In the genomic region with DNA sequence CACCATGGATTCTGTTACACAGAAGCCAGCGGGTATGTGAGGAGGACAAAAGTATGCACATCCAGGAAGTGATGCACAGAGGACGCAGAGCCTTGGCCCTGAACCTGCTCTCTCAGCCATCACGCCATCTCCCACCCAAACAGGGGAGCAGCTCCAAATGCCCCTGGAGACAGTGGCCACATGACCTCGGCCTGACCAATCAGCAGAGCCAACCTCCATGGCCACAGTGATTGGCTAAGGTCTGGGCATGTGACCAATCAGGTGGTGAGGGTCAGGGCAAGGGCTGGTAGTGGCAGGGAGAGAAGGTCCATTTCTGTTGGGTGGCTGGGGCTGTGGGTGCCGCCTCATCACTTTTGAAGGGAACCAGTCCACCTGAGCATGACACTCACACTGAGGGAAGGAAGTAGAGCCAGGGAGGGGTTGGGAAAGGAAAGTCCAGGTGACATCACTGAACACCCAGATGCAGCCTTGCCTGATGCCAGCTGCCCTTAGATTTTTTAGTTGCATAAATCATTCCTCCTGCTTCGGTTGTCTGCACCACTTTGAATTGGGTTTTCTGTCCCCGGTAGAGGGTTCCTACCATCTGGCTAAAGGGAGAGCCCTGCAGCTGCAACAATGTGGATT, we compare ENCODE assay signal across 28 cellular contexts.
DNase-seq lines count a peak whose midpoint lies in the region; ATAC-seq, FAIRE-seq and TF ChIP-seq lines count a peak whose summit lies in the region.
"Had no signal": no experiment of that assay in that cellular context is flagged by ENCODE, and none has a peak within 500 bp of the region (broad histone marks: within the 10 kb centered on the region; RNA-seq: fewer than 3 reads in every experiment).

No MANE protein-coding gene starts in this region.

- no peak for FAIRE-seq in kidney (lab: Jason Lieb, UNC)
- FAIRE-seq: colon had no signal

- no peak overlapping the region for H3K4me3 ChIP-seq in kidney (ENCODE audit: low read length in 2 of 2)
- no peak overlapping the region for H3K4me3 ChIP-seq in testis
- H3K4me3 ChIP-seq: breast epithelium, ovary, right atrium auricular region, SJSA1 had no signal

- TF ChIP-seq CTCF in kidney (IDR thresholded peaks at IDR 0.05; ENCODE audit: borderline replicate concordance, extremely low read depth, insufficient read depth) = no peak
- no peak for TF ChIP-seq CTCF in testis (IDR thresholded peaks at IDR 0.05)

- no peak for TF ChIP-seq POLR2A in testis (IDR thresholded peaks at IDR 0.05)

- H3K4me1 ChIP-seq in kidney (ENCODE audit: control insufficient read depth in 1 of 2, insufficient read depth in 1 of 2, low read depth in 1 of 2, low read length in 2 of 2) (no peaks in the 10 kb centered on the region), testis (no peaks in the 10 kb centered on the region)
- H3K4me1 ChIP-seq: breast epithelium, right atrium auricular region, SJSA1 had no signal

- H3K27ac ChIP-seq in kidney (ENCODE audit: low read depth in 2 of 2, low read length in 2 of 2) = no peak overlapping the region
- no peak overlapping the region for H3K27ac ChIP-seq in testis
- H3K27ac ChIP-seq: breast epithelium, ovary, right atrium auricular region, SJSA1 had no signal

- H3K36me3 Mint-ChIP-seq in activated T-cell treated with anti-CD3 and anti-CD28 coated beads, Interleukin-2, amount 50 U/mL, for 24 hours (ENCODE audit: low read depth) = no peaks in the 10 kb centered on the region

- H3K36me3 ChIP-seq in kidney (ENCODE audit: control insufficient read depth in 1 of 2, insufficient read depth in 2 of 2, low read length in 2 of 2) (no peaks in the 10 kb centered on the region), testis (ENCODE audit: low read depth, missing control alignments) (no peaks in the 10 kb centered on the region)
- H3K36me3 ChIP-seq: breast epithelium, ovary, right atrium auricular region, SJSA1 had no signal

- H3K4me3 Mint-ChIP-seq in activated T-cell treated with anti-CD3 and anti-CD28 coated beads, Interleukin-2, amount 50 U/mL, for 24 hours = no peak overlapping the region
- H3K4me3 Mint-ChIP-seq: activated T-cell treated with anti-CD3 and anti-CD28 coated beads, Interleukin-2, amount 50 U/mL, for 4 hours; nephron progenitor cell had no signal

- ATAC-seq in GM21515 (IDR thresholded peaks at IDR 0.05; ENCODE audit: unreplicated experiment) = no peak
- ATAC-seq: activated T-cell treated with anti-CD3 and anti-CD28 coated beads, Interleukin-2, amount 50 U/mL, for 4 hours had no signal

- DNase-seq in NCI-H82 (lab: John Stamatoyannopoulos, UW) (peak; percentile 3), NCI-H82 treated with DMSO at 0.1 percent for 48 hours (lab: John Stamatoyannopoulos, UW; ENCODE audit: unreplicated experiment) (no peak), RPMI8226 (peak; percentile 29), kidney (peak; percentile 52), testis (peak; percentile 29), Kasumi-1 (lab: John Stamatoyannopoulos, UW) (no peak)
- no peak for DNase-seq in activated T-cell treated with anti-CD3 and anti-CD28 coated beads, Interleukin-2, amount 50 U/mL, for 24 hours
- DNase-seq: 8988T; activated CD4-positive, alpha-beta T cell treated with anti-CD3 and anti-CD28 coated beads for 4 hours; activated CD8-positive, alpha-beta memory T cell treated with anti-CD3 and anti-CD28 coated beads for 24 hours; activated naive CD4-positive, alpha-beta T cell treated with Interleukin-2 at 50 U/mL for 16 hours; activated T-cell treated with anti-CD3 and anti-CD28 coated beads, Interleukin-2, amount 50 U/mL, for 4 hours; effector CD8-positive, alpha-beta T cell; IMR-90; mammary epithelial cell; NCI-H1092 treated with DMSO at 0.1 percent for 48 hours; NCI-H187 treated with DMSO at 0.1 percent for 48 hours; NCI-H526; nephron progenitor cell; ovary; stimulated activated CD4-positive, alpha-beta T cell treated with anti-CD3 and anti-CD28 coated beads, Interleukin-12 subunit alpha, Interleukin-12 subunit beta, amount 100 ng/mL, for 4 hours; stimulated activated CD4-positive, alpha-beta T cell treated with anti-CD3 and anti-CD28 coated beads, Interleukin-4, amount 100 ng/mL, for 1 hour; T-helper 2 cell had no signal

- 85 to 87% methylated on average over 5 to 7 of the region's 7 CpGs for WGBS in testis, 2 donors

- H3K27me3 Mint-ChIP-seq in activated T-cell treated with anti-CD3 and anti-CD28 coated beads, Interleukin-2, amount 50 U/mL, for 24 hours = peaks cover 11% of the 10 kb centered on the region

- H3K9me3 Mint-ChIP-seq in activated T-cell treated with anti-CD3 and anti-CD28 coated beads, Interleukin-2, amount 50 U/mL, for 24 hours = no peaks in the 10 kb centered on the region
- H3K9me3 Mint-ChIP-seq: activated T-cell treated with anti-CD3 and anti-CD28 coated beads, Interleukin-2, amount 50 U/mL, for 4 hours; nephron progenitor cell had no signal

- H3K9me3 ChIP-seq in kidney (ENCODE audit: control insufficient read depth in 1 of 2, low read length in 2 of 2) (peaks cover 0 to 3% of the 10 kb centered on the region in 2 donors), testis (no peaks in the 10 kb centered on the region)
- H3K9me3 ChIP-seq: breast epithelium, ovary, right atrium auricular region, SJSA1 had no signal

- intact Hi-C loops in kidney (cut with DNase I) (no loop called here), testis (cut with DNase I; ENCODE audit: low total_unique reads) (no loop called here)

- no peaks in the 10 kb centered on the region for H3K27me3 ChIP-seq in testis
- H3K27me3 ChIP-seq: breast epithelium, ovary, right atrium auricular region, SJSA1 had no signal

- H3K9ac ChIP-seq in kidney (ENCODE audit: low read length in 2 of 2) = no peak overlapping the region

- no peak overlapping the region for H3K27ac Mint-ChIP-seq in activated T-cell treated with anti-CD3 and anti-CD28 coated beads, Interleukin-2, amount 50 U/mL, for 24 hours
- H3K27ac Mint-ChIP-seq: nephron progenitor cell had no signal

- no peaks in the 10 kb centered on the region for H3K4me1 Mint-ChIP-seq in activated T-cell treated with anti-CD3 and anti-CD28 coated beads, Interleukin-2, amount 50 U/mL, for 24 hours (ENCODE audit: low read depth)
- H3K4me1 Mint-ChIP-seq: nephron progenitor cell had no signal

Comparison
In these comparisons a context has a peak if more than half of its experiments do, and no peak if none do; other contexts are left out.
1. DNase-seq: peak in NCI-H82 (single experiment), RPMI8226 (single experiment), kidney (single experiment) and testis (single experiment); none in NCI-H82 treated with DMSO at 0.1 percent for 48 hours (single experiment), activated T-cell treated with anti-CD3 and anti-CD28 coated beads, Interleukin-2, amount 50 U/mL, for 24 hours (single experiment) and Kasumi-1 (0 of 2).